Comparison of ENCODE assay signal across 8 cellular contexts in genomic region chr21:33642896-33643657, GRCh38. TPM values are rescaled to one million over a fixed set of nuclear protein-coding genes. Genes with fewer than 3 reads are reported as not detected.
DNase-seq lines count a peak whose midpoint lies in the region; ATAC-seq, FAIRE-seq and TF ChIP-seq lines count a peak whose summit lies in the region.

No MANE protein-coding gene starts in this region.

- dilution Hi-C loops in endothelial cell of umbilical vein (cut with MboI; ENCODE audit: extremely low pct_ligation_motif_present, low sequenced_read_pairs) = no loop called here

- H3K4me1 ChIP-seq in Caco-2 (peaks cover 19% of the 10 kb centered on the region), HUES48 (ENCODE audit: control insufficient read depth, insufficient read depth, low read length) (peaks cover 28% of the 10 kb centered on the region), endothelial cell of umbilical vein (ENCODE audit: control insufficient read depth, extremely low read depth, insufficient read depth, low read length) (peaks cover 19% of the 10 kb centered on the region), mesodermal cell (ENCODE audit: control insufficient read depth, insufficient read depth, low read length, poor library complexity, severe bottlenecking) (peaks cover 17% of the 10 kb centered on the region), thyroid gland (peaks cover 17 to 21% of the 10 kb centered on the region in 2 donors)

- no peaks in the 10 kb centered on the region for H4K20me1 ChIP-seq in endothelial cell of umbilical vein (replicated peaks; ENCODE audit: control insufficient read depth, extremely low read depth, insufficient read depth, low read length)

- peaks cover 72% of the 10 kb centered on the region for H3K79me2 ChIP-seq in endothelial cell of umbilical vein (ENCODE audit: control insufficient read depth, insufficient read depth, low read length)

- peak overlapping the region; percentile 71 for H2AFZ ChIP-seq in endothelial cell of umbilical vein (ENCODE audit: low read depth, low read length)

- no peak for FAIRE-seq in endothelial cell of umbilical vein (lab: Jason Lieb, UNC)

- BruUV-seq in Caco-2 (replicated peaks; lab: Mats Ljungman, UMichigan) (no TSS peak), endothelial cell of umbilical vein (replicated peaks; lab: Mats Ljungman, UMichigan) (no TSS peak)

- no peak for ATAC-seq in HG03108 (IDR thresholded peaks at IDR 0.05; ENCODE audit: unreplicated experiment)

- H3K9me1 ChIP-seq in endothelial cell of umbilical vein (replicated peaks; ENCODE audit: control insufficient read depth, extremely low read depth, insufficient read depth, low read length) = no peaks in the 10 kb centered on the region

- DNase-seq in Caco-2 (peak; percentile 39 to 51), endothelial cell of umbilical vein (ENCODE audit: low read depth, low spot score) (peak; percentile 54), thyroid gland (peak; percentile 35 to 39), NCI-H187 treated with DMSO at 0.1 percent for 48 hours (lab: John Stamatoyannopoulos, UW) (no peak)
- peak; percentile 20 for DNase-seq in activated CD4-positive, alpha-beta memory T cell treated with anti-CD3 and anti-CD28 coated beads, Interleukin-2, amount 10 ng/mL, durations not matched to agents 7 days and 5 days

- H3K27me3 ChIP-seq in Caco-2 (replicated peaks; ENCODE audit: control insufficient read depth, insufficient read depth, low read length) (no peaks in the 10 kb centered on the region), HUES48 (ENCODE audit: control insufficient read depth, insufficient read depth, low read length) (no peaks in the 10 kb centered on the region), endothelial cell of umbilical vein (ENCODE audit: control insufficient read depth in 2 of 2, insufficient read depth in 2 of 2, low read length in 2 of 2) (no peaks in the 10 kb centered on the region), thyroid gland (no peaks in the 10 kb centered on the region)

- H3K9me3 Mint-ChIP-seq in Caco-2 (ENCODE audit: unreplicated experiment) = no peaks in the 10 kb centered on the region
- H3K9me3 Mint-ChIP-seq in activated CD4-positive, alpha-beta memory T cell treated with anti-CD3 and anti-CD28 coated beads, Interleukin-2, amount 10 ng/mL, durations not matched to agents 7 days and 5 days = no peaks in the 10 kb centered on the region

- H3K4me3 ChIP-seq in Caco-2 (ENCODE audit: low read depth, low read length) = peak overlapping the region; percentile 86
- H3K4me3 ChIP-seq in HUES48 (ENCODE audit: low read depth, low read length) = peak overlapping the region; percentile 93
- H3K4me3 ChIP-seq in endothelial cell of umbilical vein (replicated peaks in 1 of 3; ENCODE audit: insufficient read depth in 1 of 3, low read depth in 1 of 3, low read length in 3 of 3) = peak overlapping the region; percentile 54 to 84 (median 76)
- peak overlapping the region; percentile 83 for H3K4me3 ChIP-seq in mesodermal cell (ENCODE audit: extremely low read depth, insufficient read depth, low read length, poor library complexity, severe bottlenecking)
- H3K4me3 ChIP-seq in thyroid gland (replicated peaks in 1 of 3) = peak overlapping the region; percentile 54 to 95 (median 64)

- H3K36me3 ChIP-seq in Caco-2 (ENCODE audit: control insufficient read depth, insufficient read depth, low read length) = no peaks in the 10 kb centered on the region
- H3K36me3 ChIP-seq in HUES48 (ENCODE audit: control insufficient read depth, insufficient read depth, low read length) = no peaks in the 10 kb centered on the region
- H3K36me3 ChIP-seq in endothelial cell of umbilical vein (ENCODE audit: control insufficient read depth in 2 of 2, extremely low read depth in 1 of 2, insufficient read depth in 2 of 2, low read length in 2 of 2) = no peaks in the 10 kb centered on the region
- H3K36me3 ChIP-seq in mesodermal cell (ENCODE audit: control insufficient read depth, insufficient read depth, low read length) = peaks cover 14% of the 10 kb centered on the region
- H3K36me3 ChIP-seq in thyroid gland = no peaks in the 10 kb centered on the region

- H3K9me3 ChIP-seq in Caco-2 = no peaks in the 10 kb centered on the region
- H3K9me3 ChIP-seq in HUES48 (ENCODE audit: control insufficient read depth, insufficient read depth, low read length) = no peaks in the 10 kb centered on the region
- H3K9me3 ChIP-seq in endothelial cell of umbilical vein (replicated peaks; ENCODE audit: control insufficient read depth, insufficient read depth, low read length) = no peaks in the 10 kb centered on the region
- no peaks in the 10 kb centered on the region for H3K9me3 ChIP-seq in mesodermal cell (ENCODE audit: control insufficient read depth, low read length)
- H3K9me3 ChIP-seq in thyroid gland = no peaks in the 10 kb centered on the region

- no peaks in the 10 kb centered on the region for H3K27me3 Mint-ChIP-seq in Caco-2 (ENCODE audit: insufficient read depth, unreplicated experiment)
- peaks cover 25% of the 10 kb centered on the region for H3K27me3 Mint-ChIP-seq in activated CD4-positive, alpha-beta memory T cell treated with anti-CD3 and anti-CD28 coated beads, Interleukin-2, amount 10 ng/mL, durations not matched to agents 7 days and 5 days

- peaks cover 12% of the 10 kb centered on the region for H3K4me1 Mint-ChIP-seq in Caco-2 (ENCODE audit: low read depth, unreplicated experiment)
- H3K4me1 Mint-ChIP-seq in activated CD4-positive, alpha-beta memory T cell treated with anti-CD3 and anti-CD28 coated beads, Interleukin-2, amount 10 ng/mL, durations not matched to agents 7 days and 5 days = peaks cover 23% of the 10 kb centered on the region

- POLR2A ChIA-PET in Caco-2 (lab: Charles Lee) = no interaction called here
- POLR2A ChIA-PET in activated CD4-positive, alpha-beta memory T cell treated with anti-CD3 and anti-CD28 coated beads, Interleukin-2, amount 10 ng/mL, durations not matched to agents 7 days and 5 days (lab: Charles Lee) = no interaction called here
- POLR2A ChIA-PET in endothelial cell of umbilical vein (lab: Charles Lee) = no interaction called here

- CTCF ChIA-PET in Caco-2 (lab: Charles Lee) (no interaction called here), endothelial cell of umbilical vein (lab: Charles Lee) (interaction anchor here (2.4 kb wide), 1 partner anchor 13 kb away, joined by 7 read pairs; no protein-coding TSS in a partner anchor)
- CTCF ChIA-PET in activated CD4-positive, alpha-beta memory T cell treated with anti-CD3 and anti-CD28 coated beads, Interleukin-2, amount 10 ng/mL, durations not matched to agents 7 days and 5 days (lab: Charles Lee) = no interaction called here

- peaks cover 25% of the 10 kb centered on the region for H3K36me3 Mint-ChIP-seq in Caco-2 (ENCODE audit: insufficient read depth, unreplicated experiment)
- no peaks in the 10 kb centered on the region for H3K36me3 Mint-ChIP-seq in activated CD4-positive, alpha-beta memory T cell treated with anti-CD3 and anti-CD28 coated beads, Interleukin-2, amount 10 ng/mL, durations not matched to agents 7 days and 5 days (ENCODE audit: low read depth)

- peak overlapping the region; percentile 91 for H3K27ac Mint-ChIP-seq in Caco-2 (ENCODE audit: unreplicated experiment)
- H3K27ac Mint-ChIP-seq in activated CD4-positive, alpha-beta memory T cell treated with anti-CD3 and anti-CD28 coated beads, Interleukin-2, amount 10 ng/mL, durations not matched to agents 7 days and 5 days = no peak overlapping the region

- TF ChIP-seq CTCF in Caco-2 (IDR thresholded peaks at IDR 0.05; ENCODE audit: insufficient read depth in 1 of 2, low read depth in 1 of 2, low read length in 1 of 2, severe bottlenecking in 1 of 2, unreplicated experiment in 1 of 2) (no peak), endothelial cell of umbilical vein (IDR thresholded peaks at IDR 0.05; ENCODE audit: extremely low read depth in 1 of 2, insufficient read depth in 1 of 2, low read depth in 1 of 2, low read length in 2 of 2) (no peak), thyroid gland (IDR thresholded peaks at IDR 0.05) (no peak)

- 0% methylated on average over 57 to 60 of the region's 78 CpGs for WGBS in mesodermal cell (ENCODE audit: insufficient coverage in 2 of 2), 2 experiments
- WGBS in thyroid gland, 2 donors = 1% methylated on average over 21 to 29 of the region's 78 CpGs

- H3K4me2 ChIP-seq in endothelial cell of umbilical vein (ENCODE audit: insufficient read depth, low read length) = peak overlapping the region; percentile 97

- TF ChIP-seq POLR2A in endothelial cell of umbilical vein (IDR thresholded peaks at IDR 0.05; ENCODE audit: low read depth, low read length) (no peak), thyroid gland (IDR thresholded peaks at IDR 0.05) (no peak)

- H3K9ac ChIP-seq in HUES48 (ENCODE audit: low read depth, low read length) = peak overlapping the region; percentile 73
- peak overlapping the region; percentile 82 for H3K9ac ChIP-seq in endothelial cell of umbilical vein (replicated peaks; ENCODE audit: extremely low read depth, insufficient read depth, low read length)

- H3K4me3 Mint-ChIP-seq in Caco-2 (ENCODE audit: unreplicated experiment) = peak overlapping the region; percentile 75
- peak overlapping the region; percentile 75 for H3K4me3 Mint-ChIP-seq in activated CD4-positive, alpha-beta memory T cell treated with anti-CD3 and anti-CD28 coated beads, Interleukin-2, amount 10 ng/mL, durations not matched to agents 7 days and 5 days

- intact Hi-C loops in Caco-2 (cut with micrococcal nuclease; ENCODE audit: unreplicated experiment) = loop anchor here (2.0 to 5.0 kb wide), 3 partner anchors 14 to 119 kb away; no protein-coding TSS in a partner anchor
- intact Hi-C loops in endothelial cell of umbilical vein (cut with micrococcal nuclease) = loop anchor here (1.0 to 5.0 kb wide), 6 partner anchors 14 to 251 kb away; no protein-coding TSS in a partner anchor
- intact Hi-C loops in thyroid gland (cut with DNase I) = no loop called here

- H3K27ac ChIP-seq in HUES48 (ENCODE audit: low read depth, low read length) (peak overlapping the region; percentile 84), endothelial cell of umbilical vein (ENCODE audit: insufficient read depth, low read depth, low read length) (peak overlapping the region; percentile 54), mesodermal cell (ENCODE audit: low read depth, low read length, severe bottlenecking) (peak overlapping the region; percentile 60), thyroid gland (peak overlapping the region; percentile 1 to 95 (median 86))

RNA-seq across cellular contexts. Expression of gene ITSN1, which starts 0.8 kb away (rescaled TPM):
- total RNA-seq in Caco-2 (2022) = 88.5 and 98.4 TPM in 2 replicates
- 1 to 10 TPM; 2.7 to 4.0 TPM for total RNA-seq in activated CD4-positive, alpha-beta memory T cell treated with anti-CD3 and anti-CD28 coated beads, Interleukin-2, amount 10 ng/mL, durations not matched to agents 7 days and 5 days
- total RNA-seq in endothelial cell of umbilical vein = 86.8 and 91.9 TPM in 2 replicates
- 62.1 and 72.2 TPM in 2 replicates for polyA plus RNA-seq in endothelial cell of umbilical vein
- 86.0 and 94.1 TPM in 2 replicates for polyA plus RNA-seq in endothelial cell of umbilical vein (2011; cell fraction: cytosol; rRNA removed)
- 317 and 318 TPM in 2 replicates for polyA plus RNA-seq in endothelial cell of umbilical vein (2011; cell fraction: nucleus; rRNA removed)
- 76.2 and 79.8 TPM in 2 replicates for polyA plus RNA-seq in endothelial cell of umbilical vein (2012)
- polyA minus RNA-seq in endothelial cell of umbilical vein = 140 TPM in 2 replicates
- 47.3 TPM for polyA minus RNA-seq in endothelial cell of umbilical vein (2011; cell fraction: cytosol; rRNA and poly(A)+ RNA removed)
- polyA minus RNA-seq in endothelial cell of umbilical vein (2011; cell fraction: nucleus; rRNA and poly(A)+ RNA removed) = 171 and 174 TPM in 2 replicates
- 59.9 TPM for polyA plus RNA-seq in mesodermal cell (2013, experiment 1 of 2)
- polyA plus RNA-seq in mesodermal cell (2013, experiment 2 of 2) = 56.4 TPM
- total RNA-seq in thyroid gland = 10 to 100 TPM; 29.6 to 42.2 (median 41.1) TPM

RNA-seq across cellular contexts. Expression of gene CRYZL1, which starts 1.5 kb away (rescaled TPM):
- total RNA-seq in Caco-2 (2022) (26.6 and 29.1 TPM in 2 replicates), endothelial cell of umbilical vein (41.1 and 42.1 TPM in 2 replicates), thyroid gland (10 to 100 TPM; 27.9 to 53.5 (median 33.9) TPM)
- 10 to 100 TPM; 33.6 to 39.3 TPM for total RNA-seq in activated CD4-positive, alpha-beta memory T cell treated with anti-CD3 and anti-CD28 coated beads, Interleukin-2, amount 10 ng/mL, durations not matched to agents 7 days and 5 days
- polyA plus RNA-seq in endothelial cell of umbilical vein = 20.7 and 26.4 TPM in 2 replicates
- polyA plus RNA-seq in endothelial cell of umbilical vein (2011; cell fraction: cytosol; rRNA removed) = 30.0 and 36.2 TPM in 2 replicates
- 86.2 and 112 TPM in 2 replicates for polyA plus RNA-seq in endothelial cell of umbilical vein (2011; cell fraction: nucleus; rRNA removed)
- 36.4 and 43.2 TPM in 2 replicates for polyA plus RNA-seq in endothelial cell of umbilical vein (2012)
- 48.5 and 54.1 TPM in 2 replicates for polyA minus RNA-seq in endothelial cell of umbilical vein
- polyA minus RNA-seq in endothelial cell of umbilical vein (2011; cell fraction: cytosol; rRNA and poly(A)+ RNA removed) = 11.7 TPM
- 54.9 and 75.3 TPM in 2 replicates for polyA minus RNA-seq in endothelial cell of umbilical vein (2011; cell fraction: nucleus; rRNA and poly(A)+ RNA removed)
- 43.5 TPM for polyA plus RNA-seq in mesodermal cell (2013, experiment 1 of 2)
- 46.4 TPM for polyA plus RNA-seq in mesodermal cell (2013, experiment 2 of 2)

RNA-seq across cellular contexts. Expression of gene DONSON, which starts 54.6 kb away (rescaled TPM):
- total RNA-seq in Caco-2 (2022) = 36.2 and 36.4 TPM in 2 replicates
- total RNA-seq in activated CD4-positive, alpha-beta memory T cell treated with anti-CD3 and anti-CD28 coated beads, Interleukin-2, amount 10 ng/mL, durations not matched to agents 7 days and 5 days = 10 to 100 TPM; 35.4 to 35.5 TPM
- total RNA-seq in endothelial cell of umbilical vein = 25.7 and 29.4 TPM in 2 replicates
- polyA plus RNA-seq in endothelial cell of umbilical vein = 12.1 and 14.3 TPM in 2 replicates
- polyA plus RNA-seq in endothelial cell of umbilical vein (2011; cell fraction: cytosol; rRNA removed) = 18.1 and 20.0 TPM in 2 replicates
- polyA plus RNA-seq in endothelial cell of umbilical vein (2011; cell fraction: nucleus; rRNA removed) = 37.8 and 43.0 TPM in 2 replicates
- polyA plus RNA-seq in endothelial cell of umbilical vein (2012) = 27.2 and 37.2 TPM in 2 replicates
- polyA minus RNA-seq in endothelial cell of umbilical vein = 16.0 and 22.1 TPM in 2 replicates
- 25.2 TPM for polyA minus RNA-seq in endothelial cell of umbilical vein (2011; cell fraction: cytosol; rRNA and poly(A)+ RNA removed)
- polyA minus RNA-seq in endothelial cell of umbilical vein (2011; cell fraction: nucleus; rRNA and poly(A)+ RNA removed) = 16.2 and 28.9 TPM in 2 replicates
- 37.0 TPM for polyA plus RNA-seq in mesodermal cell (2013, experiment 1 of 2)
- 37.2 TPM for polyA plus RNA-seq in mesodermal cell (2013, experiment 2 of 2)
- total RNA-seq in thyroid gland = 10 to 100 TPM in 1 of 4 donors, 1 to 10 TPM in 3; 4.2 to 13.3 (median 6.7) TPM

Comparison
In these comparisons a context has a peak if more than half of its experiments do, and no peak if none do; other contexts are left out.
1. RNA of gene ITSN1, which starts 0.8 kb away (total RNA-seq): 88.5 to 98.4 TPM in Caco-2, 86.8 to 91.9 TPM in endothelial cell of umbilical vein and 29.6 to 42.2 TPM in thyroid gland; 2.7 to 4.0 TPM in activated CD4-positive, alpha-beta memory T cell treated with anti-CD3 and anti-CD28 coated beads, Interleukin-2, amount 10 ng/mL, durations not matched to agents 7 days and 5 days; every median in the first group is over 4 times any median in the second.
2. Peak in every context shown above with its lines, with median percentiles within 50 percentile points of each other: H3K4me3 ChIP-seq and H3K27ac ChIP-seq.